15 cellular contexts compared by ENCODE assay signal in genomic region chr15:91431041-91431715, GRCh38.
A peak's percentile ranks its signal among the peaks of the same experiment; 100 is the strongest.
DNase-seq lines count a peak whose midpoint lies in the region; ATAC-seq, FAIRE-seq and TF ChIP-seq lines count a peak whose summit lies in the region.
"Had no signal": no experiment of that assay in that cellular context is flagged by ENCODE, and none has a peak within 500 bp of the region (broad histone marks: within the 10 kb centered on the region; RNA-seq: fewer than 3 reads in every experiment).

No MANE protein-coding gene starts in this region.

- POLR2A ChIA-PET in HepG2 (lab: Yijun Ruan, JAX) = no interaction called here

- BruUV-seq in HepG2 (replicated peaks; lab: Mats Ljungman, UMichigan) = no TSS peak

- ATAC-seq in HepG2 (no peak), GM18907 (IDR thresholded peaks at IDR 0.05; ENCODE audit: unreplicated experiment) (no peak), GM18502 (IDR thresholded peaks at IDR 0.05; ENCODE audit: poor library complexity, unreplicated experiment) (no peak)
- ATAC-seq: GM23338 had no signal

- no peak overlapping the region for H3K4me2 ChIP-seq in HepG2 (ENCODE audit: low read depth, low read length)
- H3K4me2 ChIP-seq: BLaER1, GM23338 had no signal

- TF ChIP-seq RAD21 in liver (IDR thresholded peaks at IDR 0.05) (peak in 1 of 2 donors; percentile 20), HepG2 (CRISPR knock-in tag; IDR thresholded peaks at IDR 0.05) (no peak)

- H3K27ac ChIP-seq in liver (ENCODE audit: low read depth in 1 of 2, low read length in 2 of 2) (no peak overlapping the region), HepG2 (ENCODE audit: extremely low read length, insufficient read depth, low read length) (no peak overlapping the region), neutrophil (peak overlapping the region; percentile 96)
- H3K27ac ChIP-seq: 22Rv1, BLaER1 had no signal

- TF ChIP-seq POLR2A in HepG2 (IDR thresholded peaks at IDR 0.05; ENCODE audit: insufficient read depth in 1 of 2, low read depth in 2 of 2, low read length in 2 of 2) = no peak

- in situ Hi-C loops in HepG2 (cut with HindIII; ENCODE audit: extremely low pct_ligation_motif_present, low pct_unique_long_range_greater_than_20kb) = no loop called here

- H3K36me3 ChIP-seq in liver (ENCODE audit: control insufficient read depth in 4 of 4, insufficient read depth in 3 of 4, low read depth in 1 of 4, low read length in 3 of 4) (no peaks in the 10 kb centered on the region), HepG2 (replicated peaks in 1 of 2; ENCODE audit: control insufficient read depth in 1 of 2, insufficient read depth in 2 of 2, low read length in 2 of 2) (no peaks in the 10 kb centered on the region), neutrophil (no peaks in the 10 kb centered on the region)
- H3K36me3 ChIP-seq: BLaER1 had no signal

- intact Hi-C loops in HepG2 (cut with micrococcal nuclease; ENCODE audit: unreplicated experiment) = no loop called here

- H3K27me3 ChIP-seq in liver (ENCODE audit: control insufficient read depth in 4 of 4, insufficient read depth in 4 of 4, low read length in 3 of 4) (no peaks in the 10 kb centered on the region), HepG2 (ENCODE audit: control insufficient read depth in 1 of 2, insufficient read depth in 2 of 2, low read length in 2 of 2) (no peaks in the 10 kb centered on the region), neutrophil (no peaks in the 10 kb centered on the region)
- H3K27me3 ChIP-seq: BLaER1 had no signal

- H4K20me1 ChIP-seq in HepG2 (ENCODE audit: insufficient read depth, low read length) = no peaks in the 10 kb centered on the region
- H4K20me1 ChIP-seq: BLaER1 had no signal

- no peaks in the 10 kb centered on the region for H3K9me3 ChIP-seq in liver (ENCODE audit: control insufficient read depth in 4 of 4, low read length in 3 of 4)
- no peaks in the 10 kb centered on the region for H3K9me3 ChIP-seq in HepG2 (ENCODE audit: low read length)
- H3K9me3 ChIP-seq in neutrophil = no peaks in the 10 kb centered on the region
- H3K9me3 ChIP-seq: BLaER1 had no signal

- no peak overlapping the region for H2AFZ ChIP-seq in HepG2 (ENCODE audit: low read length)
- H2AFZ ChIP-seq: GM23338 had no signal

- WGBS in liver = 70% methylated on average over 8 of the region's 8 CpGs
- WGBS in HepG2 (ENCODE audit: low lambda C conversion rate) = 26% methylated on average over 8 of the region's 8 CpGs

- H3K9ac ChIP-seq in liver (ENCODE audit: low read depth in 1 of 2, low read length in 2 of 2) = no peak overlapping the region
- H3K9ac ChIP-seq in HepG2 (ENCODE audit: insufficient read depth, low read depth, low read length) = no peak overlapping the region
- H3K9ac ChIP-seq: BLaER1 had no signal

- TF ChIP-seq EP300 in HepG2 (IDR thresholded peaks at IDR 0.05; ENCODE audit: low read depth in 2 of 2, low read length in 2 of 2) = no peak
- no peak for TF ChIP-seq EP300 in HepG2 (CRISPR knock-in tag; IDR thresholded peaks at IDR 0.05; ENCODE audit: borderline replicate concordance)

- TF ChIP-seq CTCF in liver (IDR thresholded peaks at IDR 0.05; ENCODE audit: low read depth, low read length, missing input control) = no peak
- no peak for TF ChIP-seq CTCF in HepG2 (CRISPR knock-in tag; IDR thresholded peaks at IDR 0.05)
- TF ChIP-seq CTCF in neutrophil (IDR thresholded peaks at IDR 0.05) = no peak

- H3K4me1 ChIP-seq in liver (ENCODE audit: control insufficient read depth in 4 of 4, insufficient read depth in 4 of 4, low read length in 3 of 4) (peaks cover 0 to 5% (median 4%) of the 10 kb centered on the region in 4 donors), HepG2 (ENCODE audit: insufficient read depth, low read length) (no peaks in the 10 kb centered on the region), neutrophil (ENCODE audit: control insufficient read depth in 1 of 2, insufficient read depth in 1 of 2, low read depth in 1 of 2, low read length in 1 of 2) (peaks cover 37 to 39% of the 10 kb centered on the region in 2 experiments)
- H3K4me1 ChIP-seq: BLaER1 had no signal

- H3K4me3 ChIP-seq in liver (ENCODE audit: low read depth in 1 of 3, low read length in 3 of 3) (no peak overlapping the region), HepG2 (replicated peaks in 1 of 3; ENCODE audit: insufficient read depth in 1 of 3, low read depth in 2 of 3, low read length in 3 of 3) (no peak overlapping the region), neutrophil (ENCODE audit: low read depth in 1 of 2, low read length in 1 of 2) (no peak overlapping the region)
- H3K4me3 ChIP-seq: BLaER1, GM23338 had no signal

- CTCF ChIA-PET in HepG2 (lab: Yijun Ruan, JAX; ENCODE audit: low intra/inter-chr PET ratio, low total read pairs) = no interaction called here

- H3K79me2 ChIP-seq in HepG2 (ENCODE audit: insufficient read depth, low read length) = no peaks in the 10 kb centered on the region

- DNase-seq in NCI-H146 (lab: John Stamatoyannopoulos, UW) = peak; percentile 7
- no peak for DNase-seq in NCI-H146 treated with DMSO at 0.1 percent for 48 hours (lab: John Stamatoyannopoulos, UW; ENCODE audit: unreplicated experiment)
- no peak for DNase-seq in HepG2 (ENCODE audit: low spot score)
- DNase-seq: CD4-positive, alpha-beta memory T cell; DMS79 treated with DMSO at 0.1 percent for 48 hours; GF-D8; HCEC 1CT had no signal

- FAIRE-seq in HepG2 (lab: Jason Lieb, UNC) = no peak
- FAIRE-seq: H54 had no signal

TF ChIP-seq in liver, 16 proteins besides CTCF, POLR2A, EP300 and RAD21:
- TF ChIP-seq GABPA (IDR thresholded peaks at IDR 0.05 in 1 of 2, conservative IDR thresholded peaks at IDR 0.05 in 1 of 2) (no peak), FOXA2 (IDR thresholded peaks at IDR 0.05) (peak; percentile 28)
TF ChIP-seq in liver: peak in this region for 1.

TF ChIP-seq in HepG2, 621 proteins besides CTCF, POLR2A, EP300 and RAD21 (continues in another document):
- TF ChIP-seq ZNF30 (CRISPR knock-in tag; IDR thresholded peaks at IDR 0.05) (no peak), MED13 (CRISPR knock-in tag; IDR thresholded peaks at IDR 0.05) (no peak), ARNT2 (CRISPR knock-in tag; IDR thresholded peaks at IDR 0.05; ENCODE audit: low read depth) (no peak), SPEN (CRISPR knock-in tag; IDR thresholded peaks at IDR 0.05; ENCODE audit: low read depth) (no peak), ZNF382 (CRISPR knock-in tag; IDR thresholded peaks at IDR 0.05; ENCODE audit: borderline replicate concordance) (no peak), ZNF687 (CRISPR knock-in tag; IDR thresholded peaks at IDR 0.05) (no peak), GPN1 (CRISPR knock-in tag; IDR thresholded peaks at IDR 0.05; ENCODE audit: borderline replicate concordance) (no peak), SSRP1 (CRISPR knock-in tag; IDR thresholded peaks at IDR 0.05) (no peak), HDAC6 (IDR thresholded peaks at IDR 0.05; ENCODE audit: low read depth, low read length) (no peak), ZNF567 (CRISPR knock-in tag; IDR thresholded peaks at IDR 0.05; ENCODE audit: borderline replicate concordance) (no peak), RNF219 (CRISPR knock-in tag; IDR thresholded peaks at IDR 0.05) (no peak), ZSCAN12 (CRISPR knock-in tag; IDR thresholded peaks at IDR 0.05) (no peak), ETV5 (CRISPR knock-in tag; IDR thresholded peaks at IDR 0.05; ENCODE audit: borderline replicate concordance) (no peak), ZNF101 (CRISPR knock-in tag; IDR thresholded peaks at IDR 0.05; ENCODE audit: borderline replicate concordance, low read depth) (no peak), TAF15 (IDR thresholded peaks at IDR 0.05; ENCODE audit: low read depth, low read length, poor library complexity, severe bottlenecking) (no peak), ZFYVE20 (CRISPR knock-in tag; IDR thresholded peaks at IDR 0.05; ENCODE audit: borderline replicate concordance, low read depth) (no peak)
